Comparison of ENCODE assay signal across 1 cellular context in the genomic region with DNA sequence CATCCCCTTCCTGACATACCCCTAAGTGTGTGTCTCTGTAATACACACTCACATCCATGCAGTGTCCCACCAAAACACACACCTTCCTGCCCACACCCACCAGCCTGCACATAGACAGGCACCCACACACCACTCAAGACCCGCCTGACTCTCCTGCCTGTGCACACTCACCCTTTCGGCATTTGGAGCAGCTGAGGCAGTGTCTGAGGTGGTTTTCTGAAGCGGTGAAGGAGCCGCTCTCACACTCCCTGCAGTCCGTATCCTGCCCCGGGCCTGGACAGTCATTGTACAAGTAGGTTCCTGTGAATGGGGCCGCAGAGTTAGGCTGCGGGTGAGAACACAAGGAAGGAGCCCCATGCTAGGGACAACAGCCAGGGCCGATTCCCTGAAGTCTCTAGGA.
TF ChIP-seq lines count a peak whose summit lies in the region.

No MANE protein-coding gene starts in this region.

TF ChIP-seq in endothelial cell of umbilical vein, 7 proteins besides CTCF, POLR2A, EP300 and RAD21:
- TF ChIP-seq JUN (IDR thresholded peaks at IDR 0.05; ENCODE audit: borderline replicate concordance, insufficient read depth, insufficient read length, low read depth): no peak
- TF ChIP-seq, protein P1, sequence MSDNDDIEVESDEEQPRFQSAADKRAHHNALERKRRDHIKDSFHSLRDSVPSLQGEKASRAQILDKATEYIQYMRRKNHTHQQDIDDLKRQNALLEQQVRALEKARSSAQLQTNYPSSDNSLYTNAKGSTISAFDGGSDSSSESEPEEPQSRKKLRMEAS (IDR thresholded peaks at IDR 0.05; ENCODE audit: insufficient read depth, insufficient read length): no peak
- no peak for TF ChIP-seq GATA2 (IDR thresholded peaks at IDR 0.05; ENCODE audit: insufficient read depth, insufficient read length, low read depth, low read length)
- no peak for TF ChIP-seq MYC (IDR thresholded peaks at IDR 0.05; ENCODE audit: low read depth, low read length)
- TF ChIP-seq POLR2AphosphoS5 (IDR thresholded peaks at IDR 0.05; ENCODE audit: insufficient read depth, low read depth, low read length): no peak
- TF ChIP-seq FOS (IDR thresholded peaks at IDR 0.05; ENCODE audit: borderline replicate concordance, insufficient read depth, low read length): no peak
- TF ChIP-seq EZH2 (IDR thresholded peaks at IDR 0.05; ENCODE audit: borderline replicate concordance, low read depth, low read length, severe bottlenecking): no peak
TF ChIP-seq in endothelial cell of umbilical vein: peak in this region for 0.
